Comparison of ENCODE assay signal across 15 cellular contexts in the genomic region with DNA sequence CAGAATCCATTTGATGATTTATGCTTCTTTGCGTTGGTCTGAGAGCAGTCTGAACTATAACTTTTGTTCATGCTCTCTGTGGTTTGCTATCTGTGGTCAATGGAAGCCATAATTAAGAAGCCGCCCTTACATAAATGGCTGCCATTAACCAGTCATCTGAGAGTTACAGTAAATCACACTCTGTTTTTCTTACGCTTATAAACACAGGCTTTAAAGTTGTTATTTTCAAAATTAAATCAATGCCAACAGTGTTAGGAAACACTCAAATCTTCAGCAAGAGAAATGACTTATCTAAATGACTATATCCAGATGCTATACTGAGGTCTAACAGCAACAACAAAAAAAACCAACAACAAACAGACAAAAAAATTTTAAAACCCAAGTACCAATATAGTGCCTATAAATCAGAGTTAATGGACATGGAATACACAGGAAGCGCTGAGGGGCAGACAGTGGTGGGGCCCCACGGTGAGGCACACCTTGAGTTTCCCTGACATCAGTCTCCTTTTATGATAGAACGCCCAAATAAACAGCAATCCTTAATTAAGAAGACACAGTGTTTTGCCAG.
DNase-seq lines count a peak whose midpoint lies in the region; ATAC-seq and TF ChIP-seq lines count a peak whose summit lies in the region.
"Had no signal": no experiment of that assay in that cellular context is flagged by ENCODE, and none has a peak within 500 bp of the region (broad histone marks: within the 10 kb centered on the region; RNA-seq: fewer than 3 reads in every experiment).

No MANE protein-coding gene starts in this region.

- no peak for ATAC-seq in GM18520 (IDR thresholded peaks at IDR 0.05; ENCODE audit: unreplicated experiment)
- ATAC-seq in GM21529 (IDR thresholded peaks at IDR 0.05; ENCODE audit: unreplicated experiment), result no peak
- ATAC-seq in SK-N-SH treated with all-trans-retinoic acid at 6 μM for 48 hours, result no peak
- ATAC-seq: GM23338, K562 had no signal

- DNase-seq in NCI-H748 (lab: John Stamatoyannopoulos, UW; ENCODE audit: unreplicated experiment) (peak; percentile 8), NCI-H748 treated with DMSO at 0.1 percent for 48 hours (lab: John Stamatoyannopoulos, UW) (no peak), SW480 (ENCODE audit: low spot score) (peak; percentile 8), foreskin melanocyte (peak; percentile 69), NCI-H510A (lab: John Stamatoyannopoulos, UW) (no peak)
- DNase-seq: Caco-2; CD4-positive, CD25-positive, alpha-beta regulatory T cell; CD8-positive, alpha-beta memory T cell; H9; IMR-90 had no signal

TF ChIP-seq in SK-N-SH treated with all-trans-retinoic acid at 6 μM for 48 hours, 23 proteins besides CTCF, POLR2A, EP300 and RAD21:
- TF ChIP-seq ESRRG (CRISPR knock-in tag; IDR thresholded peaks at IDR 0.05) (no peak), OSR1 (CRISPR knock-in tag; IDR thresholded peaks at IDR 0.05) (no peak), CSDC2 (CRISPR knock-in tag; IDR thresholded peaks at IDR 0.05) (no peak)
- TF ChIP-seq, protein P1, sequence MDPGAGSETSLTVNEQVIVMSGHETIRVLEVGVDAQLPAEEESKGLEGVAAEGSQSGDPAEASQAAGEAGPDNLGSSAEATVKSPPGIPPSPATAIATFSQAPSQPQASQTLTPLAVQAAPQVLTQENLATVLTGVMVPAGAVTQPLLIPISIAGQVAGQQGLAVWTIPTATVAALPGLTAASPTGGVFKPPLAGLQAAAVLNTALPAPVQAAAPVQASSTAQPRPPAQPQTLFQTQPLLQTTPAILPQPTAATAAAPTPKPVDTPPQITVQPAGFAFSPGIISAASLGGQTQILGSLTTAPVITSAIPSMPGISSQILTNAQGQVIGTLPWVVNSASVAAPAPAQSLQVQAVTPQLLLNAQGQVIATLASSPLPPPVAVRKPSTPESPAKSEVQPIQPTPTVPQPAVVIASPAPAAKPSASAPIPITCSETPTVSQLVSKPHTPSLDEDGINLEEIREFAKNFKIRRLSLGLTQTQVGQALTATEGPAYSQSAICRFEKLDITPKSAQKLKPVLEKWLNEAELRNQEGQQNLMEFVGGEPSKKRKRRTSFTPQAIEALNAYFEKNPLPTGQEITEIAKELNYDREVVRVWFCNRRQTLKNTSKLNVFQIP (CRISPR knock-in tag; IDR thresholded peaks at IDR 0.05; ENCODE audit: borderline replicate concordance, low read depth), result no peak

Comparison
In these comparisons a context has a peak if more than half of its experiments do, and no peak if none do; other contexts are left out.
1. DNase-seq: peak in NCI-H748 (single experiment), SW480 (single experiment) and foreskin melanocyte (single experiment); none in NCI-H748 treated with DMSO at 0.1 percent for 48 hours (single experiment) and NCI-H510A (single experiment).